In the genomic region with DNA sequence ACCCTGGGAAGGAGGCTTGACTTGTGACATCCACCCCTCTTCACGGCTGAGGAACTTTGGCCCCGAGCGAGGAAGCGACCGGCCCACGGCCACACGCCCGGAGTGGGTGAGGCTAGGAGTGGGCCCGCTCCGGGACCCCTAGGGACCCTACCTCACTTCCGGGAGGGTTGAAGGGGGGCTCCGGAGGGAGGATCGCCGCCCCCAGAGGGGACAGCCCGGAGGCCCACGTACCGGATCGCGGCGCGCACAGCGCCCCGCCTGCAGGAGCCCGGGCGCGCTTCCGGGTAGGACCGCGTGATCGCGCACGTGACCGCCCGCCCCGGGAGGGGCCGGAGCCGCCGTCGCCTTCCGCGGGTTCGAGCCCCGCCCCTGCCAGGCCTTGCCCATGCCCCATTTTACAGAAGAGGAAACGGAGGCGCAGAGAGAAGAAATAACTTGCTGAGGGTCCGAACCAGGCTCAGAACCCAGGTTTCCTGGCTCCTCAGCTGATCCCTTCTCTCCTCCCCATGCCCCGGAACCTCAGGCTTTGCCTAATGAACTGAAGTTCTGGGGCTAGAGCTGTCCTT, we compare ENCODE assay signal across 1 cellular context.
TF ChIP-seq lines count a peak whose summit lies in the region.

Gene HPS1 (minus strand): TSS at position 280 of the 566 bp plus-strand sequence. CDS start 3,695 bp downstream, outside the sequence.

TF ChIP-seq in SK-N-SH, 30 proteins besides CTCF, POLR2A, EP300 and RAD21 (continued from another document):
- TF ChIP-seq REST (IDR thresholded peaks at IDR 0.05; ENCODE audit: low read depth, low read length) (no peak), TCF12 (IDR thresholded peaks at IDR 0.05) (peak; percentile 18; the same call in 1 of the 2 replicates), FOXJ3 (CRISPR knock-in tag; IDR thresholded peaks at IDR 0.05) (no peak), ELF1 (IDR thresholded peaks at IDR 0.05) (peak; percentile 96), MXI1 (IDR thresholded peaks at IDR 0.05; ENCODE audit: low read depth, low read length) (peak; percentile 56), GATA2 (CRISPR knock-in tag; IDR thresholded peaks at IDR 0.05) (no peak), TEAD4 (IDR thresholded peaks at IDR 0.05; ENCODE audit: borderline replicate concordance, insufficient read depth) (0 out of 2 replicates have a peak, but pooled peaks have one; percentile 7), CHD2 (IDR thresholded peaks at IDR 0.05; ENCODE audit: low read length, partially characterized antibody) (peak; percentile 14), PBX3 (IDR thresholded peaks at IDR 0.05) (peak; percentile 8; the same call in 1 of the 2 replicates), RFX5 (IDR thresholded peaks at IDR 0.05; ENCODE audit: low read length) (no peak), SIN3A (IDR thresholded peaks at IDR 0.05; ENCODE audit: borderline replicate concordance, low read depth, low read length) (0 out of 2 replicates have a peak, but pooled peaks have one; percentile 51), MEF2A (IDR thresholded peaks at IDR 0.05; ENCODE audit: borderline replicate concordance, low read depth) (no peak), IRF3 (IDR thresholded peaks at IDR 0.05; ENCODE audit: low read depth, low read length) (no peak), POLR2AphosphoS5 (IDR thresholded peaks at IDR 0.05; ENCODE audit: low read depth, low read length) (peak; percentile 80), NFIC (IDR thresholded peaks at IDR 0.05; ENCODE audit: borderline replicate concordance) (no peak), USF2 (IDR thresholded peaks at IDR 0.05; ENCODE audit: borderline replicate concordance, low read depth, low read length) (peak; percentile 94), FOSL2 (IDR thresholded peaks at IDR 0.05; ENCODE audit: borderline replicate concordance, low read depth) (no peak), NRF1 (IDR thresholded peaks at IDR 0.05; ENCODE audit: low read depth, low read length) (no peak), TAF1 (IDR thresholded peaks at IDR 0.05; ENCODE audit: borderline replicate concordance, low read depth, low read length) (no peak)
- TF ChIP-seq, protein P1, sequence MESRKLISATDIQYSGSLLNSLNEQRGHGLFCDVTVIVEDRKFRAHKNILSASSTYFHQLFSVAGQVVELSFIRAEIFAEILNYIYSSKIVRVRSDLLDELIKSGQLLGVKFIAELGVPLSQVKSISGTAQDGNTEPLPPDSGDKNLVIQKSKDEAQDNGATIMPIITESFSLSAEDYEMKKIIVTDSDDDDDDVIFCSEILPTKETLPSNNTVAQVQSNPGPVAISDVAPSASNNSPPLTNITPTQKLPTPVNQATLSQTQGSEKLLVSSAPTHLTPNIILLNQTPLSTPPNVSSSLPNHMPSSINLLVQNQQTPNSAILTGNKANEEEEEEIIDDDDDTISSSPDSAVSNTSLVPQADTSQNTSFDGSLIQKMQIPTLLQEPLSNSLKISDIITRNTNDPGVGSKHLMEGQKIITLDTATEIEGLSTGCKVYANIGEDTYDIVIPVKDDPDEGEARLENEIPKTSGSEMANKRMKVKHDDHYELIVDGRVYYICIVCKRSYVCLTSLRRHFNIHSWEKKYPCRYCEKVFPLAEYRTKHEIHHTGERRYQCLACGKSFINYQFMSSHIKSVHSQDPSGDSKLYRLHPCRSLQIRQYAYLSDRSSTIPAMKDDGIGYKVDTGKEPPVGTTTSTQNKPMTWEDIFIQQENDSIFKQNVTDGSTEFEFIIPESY (IDR thresholded peaks at IDR 0.05; ENCODE audit: borderline replicate concordance, low read depth): no peak
- TF ChIP-seq, protein P2, sequence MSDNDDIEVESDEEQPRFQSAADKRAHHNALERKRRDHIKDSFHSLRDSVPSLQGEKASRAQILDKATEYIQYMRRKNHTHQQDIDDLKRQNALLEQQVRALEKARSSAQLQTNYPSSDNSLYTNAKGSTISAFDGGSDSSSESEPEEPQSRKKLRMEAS (IDR thresholded peaks at IDR 0.05; ENCODE audit: low read depth): peak; percentile 82; the same call in 1 of the 2 replicates
